Comparison of ENCODE assay signal across 27 cellular contexts in genomic region chr6:7904654-7905319, GRCh38. TPM values are rescaled to one million over a fixed set of nuclear protein-coding genes. Genes with fewer than 3 reads are reported as not detected.
DNase-seq lines count a peak whose midpoint lies in the region; ATAC-seq, FAIRE-seq and TF ChIP-seq lines count a peak whose summit lies in the region.
"Had no signal": no experiment of that assay in that cellular context is flagged by ENCODE, and none has a peak within 500 bp of the region (broad histone marks: within the 10 kb centered on the region; RNA-seq: fewer than 3 reads in every experiment).

No MANE protein-coding gene starts in this region.

- H3K9ac ChIP-seq in HepG2 (ENCODE audit: insufficient read depth, low read depth, low read length) = no peak overlapping the region
- H3K9ac ChIP-seq: SK-N-SH had no signal

- TF ChIP-seq EP300 in HepG2 (IDR thresholded peaks at IDR 0.05; ENCODE audit: low read depth in 2 of 2, low read length in 2 of 2) = no peak
- TF ChIP-seq EP300 in HepG2 (CRISPR knock-in tag; IDR thresholded peaks at IDR 0.05; ENCODE audit: borderline replicate concordance) = no peak

- H2AFZ ChIP-seq in HepG2 (ENCODE audit: low read length) = no peak overlapping the region

- H4K20me1 ChIP-seq in HepG2 (ENCODE audit: insufficient read depth, low read length) = peaks cover 53% of the 10 kb centered on the region

- TF ChIP-seq CTCF in HepG2 (CRISPR knock-in tag; IDR thresholded peaks at IDR 0.05) (no peak), testis (IDR thresholded peaks at IDR 0.05) (no peak)

- H3K4me1 ChIP-seq in CD4-positive, CD25-positive, alpha-beta regulatory T cell (ENCODE audit: control insufficient read depth, insufficient read depth, low read length, poor library complexity, severe bottlenecking) = peaks cover 9% of the 10 kb centered on the region
- peaks cover 55% of the 10 kb centered on the region for H3K4me1 ChIP-seq in HepG2 (ENCODE audit: insufficient read depth, low read length)
- H3K4me1 ChIP-seq in testis = peaks cover 11% of the 10 kb centered on the region

- H3K79me2 ChIP-seq in HepG2 (ENCODE audit: insufficient read depth, low read length) = peaks cover 67% of the 10 kb centered on the region

- no peak for ATAC-seq in CD4-positive, CD25-positive, alpha-beta regulatory T cell (ENCODE audit: low read depth in 2 of 2)
- no peak for ATAC-seq in activated CD8-positive, alpha-beta T cell treated with anti-CD3 and anti-CD28 coated beads, Interleukin-2, amount 10 ng/mL, durations not matched to agents 7 days and 5 days
- no peak for ATAC-seq in HepG2
- no peak for ATAC-seq in GM21423 (IDR thresholded peaks at IDR 0.05; ENCODE audit: unreplicated experiment)
- ATAC-seq in HG02938 (IDR thresholded peaks at IDR 0.05; ENCODE audit: unreplicated experiment) = no peak

- no TSS peak for BruUV-seq in HepG2 (replicated peaks; lab: Mats Ljungman, UMichigan)

- H3K9me3 ChIP-seq in CD4-positive, CD25-positive, alpha-beta regulatory T cell (ENCODE audit: control insufficient read depth in 2 of 2, low read length in 2 of 2) = no peaks in the 10 kb centered on the region
- H3K9me3 ChIP-seq in HepG2 (ENCODE audit: low read length) (no peaks in the 10 kb centered on the region), testis (no peaks in the 10 kb centered on the region)
- H3K9me3 ChIP-seq: SK-N-SH, stomach had no signal

- H3K27me3 ChIP-seq in CD4-positive, CD25-positive, alpha-beta regulatory T cell (ENCODE audit: control insufficient read depth, insufficient read depth, low read length) = no peaks in the 10 kb centered on the region
- H3K27me3 ChIP-seq in HepG2 (ENCODE audit: control insufficient read depth in 1 of 2, insufficient read depth in 2 of 2, low read length in 2 of 2) = no peaks in the 10 kb centered on the region
- H3K27me3 ChIP-seq in testis = no peaks in the 10 kb centered on the region
- H3K27me3 ChIP-seq: stomach had no signal

- H3K36me3 ChIP-seq in CD4-positive, CD25-positive, alpha-beta regulatory T cell (ENCODE audit: control insufficient read depth, insufficient read depth, low read length) = peaks cover 33% of the 10 kb centered on the region
- H3K36me3 ChIP-seq in HepG2 (replicated peaks in 1 of 2; ENCODE audit: control insufficient read depth in 1 of 2, insufficient read depth in 2 of 2, low read length in 2 of 2) = peaks cover 48 to 68% of the 10 kb centered on the region in 2 experiments
- no peaks in the 10 kb centered on the region for H3K36me3 ChIP-seq in testis (ENCODE audit: low read depth, missing control alignments)

- H3K4me3 Mint-ChIP-seq in CD4-positive, CD25-positive, alpha-beta regulatory T cell = no peak overlapping the region
- H3K4me3 Mint-ChIP-seq in activated CD8-positive, alpha-beta T cell treated with anti-CD3 and anti-CD28 coated beads, Interleukin-2, amount 10 ng/mL, durations not matched to agents 7 days and 5 days = no peak overlapping the region
- H3K4me3 Mint-ChIP-seq: CD4-positive, alpha-beta memory T cell; central memory CD8-positive, alpha-beta T cell; mesothelial cell of epicardium; nephron had no signal

- no peak for FAIRE-seq in HepG2 (lab: Jason Lieb, UNC)
- FAIRE-seq: GM12891, GM19239 had no signal

- intact Hi-C loops in HepG2 (cut with micrococcal nuclease; ENCODE audit: unreplicated experiment) (loop anchor here (5.0 kb wide), 1 partner anchor 182 kb away; no protein-coding TSS in a partner anchor), testis (cut with DNase I; ENCODE audit: low total_unique reads) (no loop called here)

- H3K4me3 ChIP-seq in CD4-positive, CD25-positive, alpha-beta regulatory T cell (ENCODE audit: low read depth, low read length) = no peak overlapping the region
- no peak overlapping the region for H3K4me3 ChIP-seq in HepG2 (replicated peaks in 1 of 3; ENCODE audit: insufficient read depth in 1 of 3, low read depth in 2 of 3, low read length in 3 of 3)
- H3K4me3 ChIP-seq in testis = no peak overlapping the region
- H3K4me3 ChIP-seq: stomach had no signal

- no peaks in the 10 kb centered on the region for H3K9me3 Mint-ChIP-seq in CD4-positive, CD25-positive, alpha-beta regulatory T cell
- no peaks in the 10 kb centered on the region for H3K9me3 Mint-ChIP-seq in activated CD8-positive, alpha-beta T cell treated with anti-CD3 and anti-CD28 coated beads, Interleukin-2, amount 10 ng/mL, durations not matched to agents 7 days and 5 days (ENCODE audit: insufficient read depth)
- H3K9me3 Mint-ChIP-seq: CD4-positive, alpha-beta memory T cell; central memory CD8-positive, alpha-beta T cell; mesothelial cell of epicardium; nephron had no signal

- H3K27ac ChIP-seq in CD4-positive, CD25-positive, alpha-beta regulatory T cell (ENCODE audit: insufficient read depth, low read length, poor library complexity, severe bottlenecking) = no peak overlapping the region
- H3K27ac ChIP-seq in HepG2 (ENCODE audit: extremely low read length, insufficient read depth, low read length) (no peak overlapping the region), testis (no peak overlapping the region)

- in situ Hi-C loops in HepG2 (cut with HindIII; ENCODE audit: extremely low pct_ligation_motif_present, low pct_unique_long_range_greater_than_20kb) = no loop called here

- peaks cover 5 to 18% (median 7%) of the 10 kb centered on the region in 4 donors for H3K4me1 Mint-ChIP-seq in CD4-positive, CD25-positive, alpha-beta regulatory T cell
- H3K4me1 Mint-ChIP-seq in activated CD8-positive, alpha-beta T cell treated with anti-CD3 and anti-CD28 coated beads, Interleukin-2, amount 10 ng/mL, durations not matched to agents 7 days and 5 days (ENCODE audit: low read depth) = peaks cover 15% of the 10 kb centered on the region

- WGBS in HepG2 (ENCODE audit: low lambda C conversion rate) = 94% methylated on average over 5 of the region's 5 CpGs
- WGBS in testis, 2 donors = 79 to 83% methylated on average over 4 to 5 of the region's 5 CpGs

- peaks cover 36% of the 10 kb centered on the region for H3K36me3 Mint-ChIP-seq in CD4-positive, CD25-positive, alpha-beta regulatory T cell
- peaks cover 25% of the 10 kb centered on the region for H3K36me3 Mint-ChIP-seq in activated CD8-positive, alpha-beta T cell treated with anti-CD3 and anti-CD28 coated beads, Interleukin-2, amount 10 ng/mL, durations not matched to agents 7 days and 5 days (ENCODE audit: low read depth)

- peak overlapping the region; percentile 19 to 86 (median 23) for H3K27ac Mint-ChIP-seq in CD4-positive, CD25-positive, alpha-beta regulatory T cell
- peak overlapping the region; percentile 60 for H3K27ac Mint-ChIP-seq in activated CD8-positive, alpha-beta T cell treated with anti-CD3 and anti-CD28 coated beads, Interleukin-2, amount 10 ng/mL, durations not matched to agents 7 days and 5 days
- H3K27ac Mint-ChIP-seq: mesothelial cell of epicardium, nephron had no signal

- POLR2A ChIA-PET in activated CD8-positive, alpha-beta T cell treated with anti-CD3 and anti-CD28 coated beads, Interleukin-2, amount 10 ng/mL, durations not matched to agents 7 days and 5 days (lab: Charles Lee) = no interaction called here
- POLR2A ChIA-PET in HepG2 (lab: Yijun Ruan, JAX) = no interaction called here

- no peaks in the 10 kb centered on the region for H3K27me3 Mint-ChIP-seq in CD4-positive, CD25-positive, alpha-beta regulatory T cell
- H3K27me3 Mint-ChIP-seq in activated CD8-positive, alpha-beta T cell treated with anti-CD3 and anti-CD28 coated beads, Interleukin-2, amount 10 ng/mL, durations not matched to agents 7 days and 5 days (ENCODE audit: low read depth) = no peaks in the 10 kb centered on the region
- H3K27me3 Mint-ChIP-seq: CD4-positive, alpha-beta memory T cell; central memory CD8-positive, alpha-beta T cell had no signal

- TF ChIP-seq POLR2A in GM19099 (IDR thresholded peaks at IDR 0.05; ENCODE audit: extremely low read depth, insufficient read length, low read depth) (peak; percentile 1), HepG2 (IDR thresholded peaks at IDR 0.05; ENCODE audit: insufficient read depth in 1 of 2, low read depth in 2 of 2, low read length in 2 of 2) (peak in 1 of 2 experiments; percentile 59; a peak in 1 of 4 replicates), testis (IDR thresholded peaks at IDR 0.05) (no peak)

- TF ChIP-seq RAD21 in HepG2 (CRISPR knock-in tag; IDR thresholded peaks at IDR 0.05) = no peak

- CTCF ChIA-PET in activated CD8-positive, alpha-beta T cell treated with anti-CD3 and anti-CD28 coated beads, Interleukin-2, amount 10 ng/mL, durations not matched to agents 7 days and 5 days (lab: Charles Lee) = no interaction called here
- CTCF ChIA-PET in HepG2 (lab: Yijun Ruan, JAX; ENCODE audit: low intra/inter-chr PET ratio, low total read pairs) = no interaction called here

- DNase-seq in CD4-positive, CD25-positive, alpha-beta regulatory T cell = no peak
- DNase-seq in activated CD8-positive, alpha-beta T cell treated with anti-CD3 and anti-CD28 coated beads, Interleukin-2, amount 10 ng/mL, durations not matched to agents 7 days and 5 days = no peak
- no peak for DNase-seq in HepG2 (ENCODE audit: low spot score)
- DNase-seq in testis = no peak
- DNase-seq in stimulated activated CD4-positive, alpha-beta T cell treated with anti-CD3 and anti-CD28 coated beads, Interleukin-12 subunit alpha, Interleukin-12 subunit beta, amount 100 ng/mL, for 4 hours = no peak
- DNase-seq: activated CD4-positive, alpha-beta T cell treated with anti-CD3 and anti-CD28 coated beads for 1 hour; activated T-cell treated with anti-CD3 and anti-CD28 coated beads for 4 hours; CD4-positive, alpha-beta memory T cell; DMS53; erythroblast; foreskin melanocyte; GOT3; KG1; NCI-H1048; NCI-H2029 treated with DMSO at 0.1 percent for 48 hours; NCI-H446; SK-N-SH; stomach; trophoblast cell had no signal

- no peak overlapping the region for H3K4me2 ChIP-seq in HepG2 (ENCODE audit: low read depth, low read length)
- H3K4me2 ChIP-seq: SK-N-SH had no signal

RNA-seq across cellular contexts. Expression of gene TXNDC5, which starts 5.8 kb away (rescaled TPM):
- 13.6 TPM for total RNA-seq in CD4-positive, CD25-positive, alpha-beta regulatory T cell
- 10 to 100 TPM; 21.5 to 38.6 (median 26.2) TPM for polyA plus RNA-seq in CD4-positive, CD25-positive, alpha-beta regulatory T cell
- 10 to 100 TPM; 35.0 to 36.9 TPM for total RNA-seq in activated CD8-positive, alpha-beta T cell treated with anti-CD3 and anti-CD28 coated beads, Interleukin-2, amount 10 ng/mL, durations not matched to agents 7 days and 5 days
- 376 and 578 TPM in 2 replicates for total RNA-seq in HepG2 (2016; rRNA removed; fragmentation: Illumina TruSeq; extraction: Trizol)
- 169 TPM in 2 replicates for total RNA-seq in HepG2 (2016; cell fraction: cytosol; rRNA removed; fragmentation: Illumina TruSeq; extraction: Trizol; ENCODE audit: low read depth)
- 372 and 586 TPM in 2 replicates for total RNA-seq in HepG2 (2016; cell fraction: insoluble cytoplasmic fraction; rRNA removed; fragmentation: Illumina TruSeq; extraction: Trizol)
- total RNA-seq in HepG2 (2016; cell fraction: membrane; rRNA removed; fragmentation: Illumina TruSeq; extraction: Trizol) = 439 and 444 TPM in 2 replicates
- 445 and 518 TPM in 2 replicates for total RNA-seq in HepG2 (2016; cell fraction: nucleus; rRNA removed; fragmentation: Illumina TruSeq; extraction: Trizol)
- polyA plus RNA-seq in HepG2 (2011; rRNA removed) = 255 and 287 TPM in 2 replicates
- 252 and 289 TPM in 2 replicates for polyA plus RNA-seq in HepG2 (2011; cell fraction: cytosol; rRNA removed)
- 144 and 146 TPM in 2 replicates for polyA plus RNA-seq in HepG2 (2011; cell fraction: nucleus; rRNA removed)
- polyA plus RNA-seq in HepG2 (2012) = 246 and 286 TPM in 2 replicates
- 158 and 172 TPM in 2 replicates for polyA plus RNA-seq in HepG2 (2016; cell fraction: cytosol; fragmentation: Illumina TruSeq; extraction: Trizol; ENCODE audit: low read depth)
- 267 and 268 TPM in 2 replicates for polyA plus RNA-seq in HepG2 (2016; cell fraction: insoluble cytoplasmic fraction; fragmentation: Illumina TruSeq; extraction: Trizol; ENCODE audit: low read depth)
- 288 and 289 TPM in 2 replicates for polyA plus RNA-seq in HepG2 (2016; cell fraction: membrane; fragmentation: Illumina TruSeq; extraction: Trizol; ENCODE audit: low read depth)
- polyA plus RNA-seq in HepG2 (2016; cell fraction: nucleus; fragmentation: Illumina TruSeq; extraction: Trizol; ENCODE audit: insufficient read depth, low read depth) = 529 and 534 TPM in 2 replicates
- 99.9 and 291 TPM in 2 replicates for polyA minus RNA-seq in HepG2 (2011; rRNA and poly(A)+ RNA removed; ENCODE audit: low replicate concordance)
- polyA minus RNA-seq in HepG2 (2011; cell fraction: cytosol; rRNA and poly(A)+ RNA removed) = 147 and 151 TPM in 2 replicates
- 104 and 118 TPM in 2 replicates for polyA minus RNA-seq in HepG2 (2011; cell fraction: nucleus; rRNA and poly(A)+ RNA removed)
- 10 to 100 TPM; 56.5 to 98.7 TPM for total RNA-seq in testis
- 67.0 TPM for polyA plus RNA-seq in testis (ENCODE audit: insufficient read depth, low read depth, low replicate concordance)
